Comparison of ENCODE assay signal across 8 cellular contexts in the genomic region with DNA sequence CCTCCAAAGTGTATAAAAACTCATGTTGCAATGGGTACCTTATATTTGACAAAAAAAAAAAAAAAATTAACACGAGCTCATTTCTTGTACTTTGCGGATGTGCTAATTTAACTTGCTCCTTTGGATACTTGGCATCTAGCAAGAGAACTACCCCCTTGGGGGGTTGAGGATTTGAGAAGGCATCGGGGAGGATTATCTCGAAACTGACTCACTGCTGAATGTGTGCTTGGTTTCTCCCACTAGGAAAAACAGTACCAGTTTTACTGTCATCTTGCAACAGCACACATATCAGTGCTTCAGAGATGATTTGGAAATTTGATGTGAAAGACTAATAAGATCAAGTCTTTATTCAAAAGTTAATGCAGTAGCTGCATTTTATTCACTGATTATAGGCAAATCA. TPM values are rescaled to one million over a fixed set of nuclear protein-coding genes. Genes with fewer than 3 reads are reported as not detected.
A peak's percentile ranks its signal among the peaks of the same experiment; 100 is the strongest.
DNase-seq lines count a peak whose midpoint lies in the region; ATAC-seq, FAIRE-seq and TF ChIP-seq lines count a peak whose summit lies in the region.

No MANE protein-coding gene starts in this region.

- H3K27ac ChIP-seq in Panc1 (ENCODE audit: low read length) = peak overlapping the region; percentile 82

- peaks cover 5% of the 10 kb centered on the region; the same call in 1 of the 2 replicates for H3K4me1 ChIP-seq in Panc1 (ENCODE audit: control insufficient read depth, insufficient read depth, low read length)

- no peak for ATAC-seq in Panc1

- TF ChIP-seq CTCF in Panc1 (IDR thresholded peaks at IDR 0.05) = no peak

- H3K9me3 ChIP-seq in Panc1 (ENCODE audit: control insufficient read depth, insufficient read depth, low read depth, low read length) = no peaks in the 10 kb centered on the region

- intact Hi-C loops in Panc1 (cut with micrococcal nuclease; ENCODE audit: unreplicated experiment) = no loop called here

- no peaks in the 10 kb centered on the region for H3K27me3 ChIP-seq in Panc1 (ENCODE audit: control insufficient read depth, insufficient read depth, low read length)

- POLR2A ChIA-PET in Panc1 (lab: Charles Lee) = interaction anchor here (0.6 kb wide), 1 partner anchor 12 kb away, joined by 5 read pairs; no protein-coding TSS in a partner anchor

- in situ Hi-C loops in Panc1 (cut with HindIII; ENCODE audit: low pct_unique_long_range_greater_than_20kb, low sequenced_read_pairs) = no loop called here

- no TSS peak for BruUV-seq in Panc1 (replicated peaks; lab: Mats Ljungman, UMichigan)

- H3K4me3 ChIP-seq in Panc1 (ENCODE audit: low read depth in 2 of 2, low read length in 2 of 2) (peak overlapping the region; percentile 75 to 87), skeletal muscle cell (ENCODE audit: low read depth, low read length) (peak overlapping the region; percentile 89)

- CTCF ChIA-PET in Panc1 (lab: Charles Lee) = interaction anchor here (0.6 to 1.5 kb wide), 6 partner anchors 19 to 503 kb away, joined by 3 to 9 read pairs (median 4); no protein-coding TSS in a partner anchor

- DNase-seq in GM19239 (ENCODE audit: insufficient read length, low spot score) (no peak), Panc1 (ENCODE audit: low read depth, low spot score) (no peak), fibroblast of gingiva (ENCODE audit: low read depth) (peak; percentile 17), skeletal muscle cell (ENCODE audit: low read depth) (no peak), NCI-H2081 (lab: John Stamatoyannopoulos, UW) (no peak), inferior parietal cortex (ENCODE audit: extremely low spot score) (no peak), LoVo (ENCODE audit: low spot score) (no peak), DMS53 treated with DMSO at 0.1 percent for 48 hours (lab: John Stamatoyannopoulos, UW; ENCODE audit: unreplicated experiment) (no peak)

- no peaks in the 10 kb centered on the region for H3K36me3 ChIP-seq in Panc1 (ENCODE audit: control insufficient read depth, insufficient read depth, low read length)

- FAIRE-seq in GM19239 (lab: Jason Lieb, UNC) = peak; percentile 23

RNA-seq across cellular contexts. Expression of a gene that starts 0.9 kb away (rescaled TPM):
- 12.5 TPM for total RNA-seq in Panc1 (2021; ENCODE audit: unreplicated experiment)
- polyA plus RNA-seq in Panc1 (2012; ENCODE audit: insufficient read length) = 2.9 TPM

RNA-seq across cellular contexts. Expression of a gene that starts 43.3 kb away (rescaled TPM):
- 2.8 TPM for total RNA-seq in Panc1 (2021; ENCODE audit: unreplicated experiment)
- polyA plus RNA-seq in Panc1 (2012; ENCODE audit: insufficient read length) = 1.5 TPM
